Comparison of ENCODE assay signal across 11 cellular contexts in the genomic region with DNA sequence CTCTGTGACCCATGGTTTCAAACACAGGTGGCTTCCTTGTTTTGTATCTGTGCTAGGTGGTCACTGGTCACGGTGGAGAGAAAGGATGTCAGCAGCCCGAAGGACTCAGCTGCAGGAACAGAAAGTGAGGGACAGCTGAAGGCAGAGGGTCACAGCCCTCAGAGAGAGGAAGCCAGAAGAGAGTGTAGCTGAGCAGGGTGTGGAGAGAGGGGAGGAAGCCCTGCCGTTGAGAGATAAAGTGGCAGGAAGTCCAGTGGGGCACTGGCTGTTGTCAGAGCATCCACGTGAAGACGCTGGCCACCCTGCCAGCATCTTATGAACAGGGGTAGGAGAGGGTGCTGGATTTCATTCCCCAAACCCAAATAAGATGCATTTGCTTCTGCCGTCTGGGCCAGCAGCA. TPM values are rescaled to one million over a fixed set of nuclear protein-coding genes. Genes with fewer than 3 reads are reported as not detected.
A peak's percentile ranks its signal among the peaks of the same experiment; 100 is the strongest.
DNase-seq lines count a peak whose midpoint lies in the region; ATAC-seq, FAIRE-seq and TF ChIP-seq lines count a peak whose summit lies in the region.
"Had no signal": no experiment of that assay in that cellular context is flagged by ENCODE, and none has a peak within 500 bp of the region (broad histone marks: within the 10 kb centered on the region; RNA-seq: fewer than 3 reads in every experiment).

No MANE protein-coding gene starts in this region.

- H3K9me3 Mint-ChIP-seq in endothelial cell (ENCODE audit: unreplicated experiment) (no peaks in the 10 kb centered on the region), osteocyte (ENCODE audit: unreplicated experiment) (no peaks in the 10 kb centered on the region)

- H3K4me3 ChIP-seq in aorta (ENCODE audit: low read length in 2 of 2), result no peak overlapping the region
- H3K4me3 ChIP-seq: transverse colon had no signal

- H3K27ac Mint-ChIP-seq in endothelial cell (ENCODE audit: unreplicated experiment), result peak overlapping the region; percentile 96
- peak overlapping the region; percentile 39 for H3K27ac Mint-ChIP-seq in osteocyte (ENCODE audit: unreplicated experiment)

- intact Hi-C loops in aorta (cut with DNase I), result no loop called here

- H3K36me3 ChIP-seq in aorta (ENCODE audit: control insufficient read depth in 1 of 2, insufficient read depth in 2 of 2, low read length in 1 of 2), result no peaks in the 10 kb centered on the region
- H3K36me3 ChIP-seq: transverse colon had no signal

- WGBS in aorta, 2 donors, result 27 to 32% methylated on average over 6 of the region's 6 CpGs

- no peaks in the 10 kb centered on the region for H3K9me3 ChIP-seq in aorta (ENCODE audit: control insufficient read depth, low read length)
- H3K9me3 ChIP-seq: transverse colon had no signal

- H3K4me3 Mint-ChIP-seq in endothelial cell (ENCODE audit: unreplicated experiment) (peak overlapping the region; percentile 83), osteocyte (ENCODE audit: unreplicated experiment) (no peak overlapping the region)

- H3K27ac ChIP-seq in aorta (ENCODE audit: low read depth in 1 of 2, low read length in 2 of 2), result peak overlapping the region in 1 of 2 donors; percentile 13

- TF ChIP-seq CTCF in endothelial cell (IDR thresholded peaks at IDR 0.05; ENCODE audit: unreplicated experiment), result no peak
- TF ChIP-seq CTCF in osteocyte (IDR thresholded peaks at IDR 0.05), result no peak
- no peak for TF ChIP-seq CTCF in D721Med (IDR thresholded peaks at IDR 0.05; ENCODE audit: insufficient read depth, missing control alignments)

- H3K27me3 Mint-ChIP-seq in endothelial cell (ENCODE audit: unreplicated experiment) (peaks cover 6% of the 10 kb centered on the region), osteocyte (ENCODE audit: unreplicated experiment) (no peaks in the 10 kb centered on the region)

- ATAC-seq in aorta (ENCODE audit: low FRiP score), result no peak
- no peak for ATAC-seq in GM21737 (IDR thresholded peaks at IDR 0.05; ENCODE audit: unreplicated experiment)
- no peak for ATAC-seq in GM19452 (IDR thresholded peaks at IDR 0.05; ENCODE audit: unreplicated experiment)

- H3K4me1 ChIP-seq in aorta (ENCODE audit: control insufficient read depth in 1 of 2, insufficient read depth in 2 of 2, low read length in 2 of 2), result no peaks in the 10 kb centered on the region

- DNase-seq in GM12891 (ENCODE audit: insufficient read length, low spot score) (no peak), OCI-M1 (lab: John Stamatoyannopoulos, UW) (peak; percentile 83), endothelial cell (ENCODE audit: low spot score) (peak; percentile 49), osteocyte (ENCODE audit: extremely low spot score, unreplicated experiment) (no peak), aorta (no peak), D721Med (ENCODE audit: insufficient read length, low spot score) (no peak)
- DNase-seq: kidney glomerular epithelial cell, NCI-H345, transverse colon had no signal

- no peak for TF ChIP-seq POLR2A in GM12891 (IDR thresholded peaks at IDR 0.05; ENCODE audit: low read depth, low read length)

- peaks cover 7% of the 10 kb centered on the region for H3K36me3 Mint-ChIP-seq in endothelial cell (ENCODE audit: low read depth, unreplicated experiment)
- H3K36me3 Mint-ChIP-seq in osteocyte (ENCODE audit: unreplicated experiment), result no peaks in the 10 kb centered on the region

- no peak for FAIRE-seq in GM12891 (lab: Jason Lieb, UNC)
- no peak for FAIRE-seq in D721Med (lab: Jason Lieb, UNC)

- H3K4me1 Mint-ChIP-seq in endothelial cell (ENCODE audit: unreplicated experiment) (peaks cover 56% of the 10 kb centered on the region), osteocyte (ENCODE audit: unreplicated experiment) (peaks cover 33% of the 10 kb centered on the region)

- no peaks in the 10 kb centered on the region for H3K27me3 ChIP-seq in aorta (ENCODE audit: control insufficient read depth in 1 of 2, insufficient read depth in 2 of 2, low read length in 1 of 2)
- H3K27me3 ChIP-seq: transverse colon had no signal

TF ChIP-seq in GM12891, 5 proteins besides CTCF, POLR2A, EP300 and RAD21:
- TF ChIP-seq POU2F2 (IDR thresholded peaks at IDR 0.05; ENCODE audit: low read depth, low read length) (no peak), SPI1 (IDR thresholded peaks at IDR 0.05; ENCODE audit: low read depth, low read length) (peak; percentile 26; the same call in 1 of the 2 replicates)

RNA-seq across cellular contexts. Expression of a gene that starts 36.9 kb away (rescaled TPM):
- polyA plus RNA-seq in GM12891 (2012; ENCODE audit: low read depth, missing spikeins), result 13.0 TPM
- 56.1 TPM for total RNA-seq in endothelial cell (ENCODE audit: unreplicated experiment)
- total RNA-seq in osteocyte, result 28.3 and 33.8 TPM in 2 replicates
- total RNA-seq in aorta, result 10 to 100 TPM; 33.6 to 50.5 TPM
- 1 to 10 TPM; 4.4 to 7.7 TPM for polyA plus RNA-seq in aorta

RNA-seq across cellular contexts. Expression of a gene that starts 57.7 kb away (rescaled TPM):
- polyA plus RNA-seq in GM12891 (2012; ENCODE audit: low read depth, missing spikeins), result 12.0 TPM
- total RNA-seq in endothelial cell (ENCODE audit: unreplicated experiment) (46.8 TPM), osteocyte (38.3 and 40.8 TPM in 2 replicates), aorta (10 to 100 TPM; 44.5 to 52.3 TPM)
- polyA plus RNA-seq in aorta, result 10 to 100 TPM; 16.4 to 25.9 TPM

Comparison
In these comparisons a context has a peak if more than half of its experiments do, and no peak if none do; other contexts are left out.
1. DNase-seq: peak in OCI-M1 (single experiment) and endothelial cell (single experiment); none in GM12891 (single experiment), osteocyte (single experiment), aorta (0 of 2) and D721Med (single experiment).